Comparison of ENCODE assay signal across 16 cellular contexts in genomic region chr16:65889533-65889966, GRCh38.
DNase-seq lines count a peak whose midpoint lies in the region; ATAC-seq, FAIRE-seq and TF ChIP-seq lines count a peak whose summit lies in the region.
"Had no signal": no experiment of that assay in that cellular context is flagged by ENCODE, and none has a peak within 500 bp of the region (broad histone marks: within the 10 kb centered on the region; RNA-seq: fewer than 3 reads in every experiment).

No MANE protein-coding gene starts in this region.

- H4K20me1 ChIP-seq in GM23338 (replicated peaks; ENCODE audit: insufficient read depth) = no peaks in the 10 kb centered on the region

- POLR2A ChIA-PET in Caco-2 (lab: Charles Lee) = interaction anchor here (0.6 kb wide), 1 partner anchor 217 kb away, joined by 3 read pairs; no protein-coding TSS in a partner anchor

- no peaks in the 10 kb centered on the region for H3K9me3 ChIP-seq in Caco-2
- H3K9me3 ChIP-seq: esophagus squamous epithelium, lower lobe of right lung, suprapubic skin had no signal

- H3K4me1 ChIP-seq in GM23338 (ENCODE audit: insufficient read depth) = no peaks in the 10 kb centered on the region
- H3K4me1 ChIP-seq in Caco-2 = no peaks in the 10 kb centered on the region
- H3K4me1 ChIP-seq: lower lobe of right lung, suprapubic skin had no signal

- H3K4me3 Mint-ChIP-seq in GM23338 (no peak overlapping the region), osteocyte (ENCODE audit: unreplicated experiment) (no peak overlapping the region), Caco-2 (ENCODE audit: unreplicated experiment) (no peak overlapping the region)
- H3K4me3 Mint-ChIP-seq: CD8-positive, alpha-beta memory T cell; central memory CD8-positive, alpha-beta T cell had no signal

- CTCF ChIA-PET in Caco-2 (lab: Charles Lee) = no interaction called here

- no peak for FAIRE-seq in D721Med (lab: Jason Lieb, UNC)

- no peak overlapping the region for H3K27ac Mint-ChIP-seq in GM23338
- H3K27ac Mint-ChIP-seq in osteocyte (ENCODE audit: unreplicated experiment) = no peak overlapping the region
- no peak overlapping the region for H3K27ac Mint-ChIP-seq in Caco-2 (ENCODE audit: unreplicated experiment)
- H3K27ac Mint-ChIP-seq: CD8-positive, alpha-beta memory T cell had no signal

- TF ChIP-seq CTCF in GM23338 (conservative IDR thresholded peaks at IDR 0.05; ENCODE audit: low read depth in 2 of 2) = no peak
- TF ChIP-seq CTCF in osteocyte (IDR thresholded peaks at IDR 0.05) = no peak
- no peak for TF ChIP-seq CTCF in Caco-2 (IDR thresholded peaks at IDR 0.05; ENCODE audit: insufficient read depth in 1 of 2, low read depth in 1 of 2, low read length in 1 of 2, severe bottlenecking in 1 of 2, unreplicated experiment in 1 of 2)
- no peak for TF ChIP-seq CTCF in D721Med (IDR thresholded peaks at IDR 0.05; ENCODE audit: insufficient read depth, missing control alignments)

- H3K79me2 ChIP-seq in GM23338 (replicated peaks; ENCODE audit: insufficient read depth) = no peaks in the 10 kb centered on the region

- no peak overlapping the region for H3K27ac ChIP-seq in GM23338 (ENCODE audit: low read depth)
- H3K27ac ChIP-seq: lower lobe of right lung, suprapubic skin had no signal

- H3K27me3 ChIP-seq in GM23338 (ENCODE audit: insufficient read depth) (no peaks in the 10 kb centered on the region), Caco-2 (replicated peaks; ENCODE audit: control insufficient read depth, insufficient read depth, low read length) (no peaks in the 10 kb centered on the region)
- H3K27me3 ChIP-seq: esophagus squamous epithelium, suprapubic skin had no signal

- peak; percentile 35; the same call in 1 of the 3 replicates for ATAC-seq in GM23338
- ATAC-seq: lower lobe of right lung, SK-N-SH treated with all-trans-retinoic acid at 6 μM for 48 hours had no signal

- H3K27me3 Mint-ChIP-seq in GM23338 (ENCODE audit: insufficient read depth, low read depth, poor library complexity) (peaks cover 4% of the 10 kb centered on the region), osteocyte (ENCODE audit: unreplicated experiment) (no peaks in the 10 kb centered on the region), Caco-2 (ENCODE audit: insufficient read depth, unreplicated experiment) (peaks cover 5% of the 10 kb centered on the region)
- H3K27me3 Mint-ChIP-seq: CD8-positive, alpha-beta memory T cell; central memory CD8-positive, alpha-beta T cell had no signal

- no peak overlapping the region for H2AFZ ChIP-seq in GM23338

- H3K4me1 Mint-ChIP-seq in GM23338 (peaks cover 16% of the 10 kb centered on the region), osteocyte (ENCODE audit: unreplicated experiment) (peaks cover under 1% of the 10 kb centered on the region), Caco-2 (ENCODE audit: low read depth, unreplicated experiment) (no peaks in the 10 kb centered on the region)
- H3K4me1 Mint-ChIP-seq: CD8-positive, alpha-beta memory T cell; central memory CD8-positive, alpha-beta T cell had no signal

- H3K4me2 ChIP-seq in GM23338 = no peak overlapping the region

- no TSS peak for BruUV-seq in Caco-2 (replicated peaks; lab: Mats Ljungman, UMichigan)

- H3K36me3 ChIP-seq in GM23338 (ENCODE audit: insufficient read depth) (no peaks in the 10 kb centered on the region), Caco-2 (ENCODE audit: control insufficient read depth, insufficient read depth, low read length) (no peaks in the 10 kb centered on the region)
- H3K36me3 ChIP-seq: esophagus squamous epithelium, lower lobe of right lung, suprapubic skin had no signal

- H3F3A ChIP-seq in GM23338 (replicated peaks; ENCODE audit: low read depth) = no peaks in the 10 kb centered on the region

- intact Hi-C loops in Caco-2 (cut with micrococcal nuclease; ENCODE audit: unreplicated experiment) = no loop called here

- H3K9me2 ChIP-seq in GM23338 (ENCODE audit: insufficient read depth) = no peaks in the 10 kb centered on the region

- H3K9me3 Mint-ChIP-seq in GM23338 (peaks cover 2% of the 10 kb centered on the region; the same call in 2 of the 3 replicates), osteocyte (ENCODE audit: unreplicated experiment) (no peaks in the 10 kb centered on the region), Caco-2 (ENCODE audit: unreplicated experiment) (no peaks in the 10 kb centered on the region)

- no peak overlapping the region for H3K4me3 ChIP-seq in GM23338
- no peak overlapping the region for H3K4me3 ChIP-seq in Caco-2 (ENCODE audit: low read depth, low read length)
- H3K4me3 ChIP-seq: esophagus squamous epithelium, lower lobe of right lung, suprapubic skin had no signal

- DNase-seq in GM23338 (ENCODE audit: low spot score) (no peak), NCI-H345 (lab: John Stamatoyannopoulos, UW) (peak; percentile 58), cerebellar nuclear complex (lab: John Stamatoyannopoulos, UW) (peak; percentile 61 to 83), osteocyte (ENCODE audit: extremely low spot score, unreplicated experiment) (peak; percentile 19), occipital lobe (lab: John Stamatoyannopoulos, UW) (no peak), Caco-2 (no peak), D721Med (ENCODE audit: insufficient read length, low spot score) (no peak)
- DNase-seq: activated naive CD4-positive, alpha-beta T cell treated with anti-CD3 and anti-CD28 coated beads, Interleukin-2, amount 50 U/mL, for 16 hours; CD8-positive, alpha-beta memory T cell; esophagus squamous epithelium; hypothalamus; lower lobe of right lung; NCI-H1417 treated with DMSO at 0.1 percent for 48 hours had no signal

- H3K36me3 Mint-ChIP-seq in GM23338 (ENCODE audit: low read depth) (no peaks in the 10 kb centered on the region), osteocyte (ENCODE audit: unreplicated experiment) (no peaks in the 10 kb centered on the region), Caco-2 (ENCODE audit: insufficient read depth, unreplicated experiment) (no peaks in the 10 kb centered on the region)
- H3K36me3 Mint-ChIP-seq: CD8-positive, alpha-beta memory T cell had no signal

TF ChIP-seq in GM23338, 12 proteins besides CTCF, POLR2A, EP300 and RAD21:
- TF ChIP-seq POLR2AphosphoS5 (IDR thresholded peaks at IDR 0.05; ENCODE audit: low read depth) (no peak), ZNF462 (CRISPR knock-in tag; IDR thresholded peaks at IDR 0.05) (peak; percentile 92)

Comparison
In these comparisons a context has a peak if more than half of its experiments do, and no peak if none do; other contexts are left out.
1. DNase-seq: peak in NCI-H345 (single experiment), cerebellar nuclear complex (2 of 2) and osteocyte (single experiment); none in GM23338 (single experiment), occipital lobe (single experiment), Caco-2 (0 of 2) and D721Med (single experiment).